ENCODE assay signal across 8 cellular contexts in genomic region chr10:110226926-110227641, GRCh38. TPM values are rescaled to one million over a fixed set of nuclear protein-coding genes. Genes with fewer than 3 reads are reported as not detected.
A peak's percentile ranks its signal among the peaks of the same experiment; 100 is the strongest.
DNase-seq lines count a peak whose midpoint lies in the region; ATAC-seq and TF ChIP-seq lines count a peak whose summit lies in the region.

No MANE protein-coding gene starts in this region.

- H3K4me1 Mint-ChIP-seq in activated T-helper 2 cell treated with anti-CD3 and anti-CD28 coated beads, Interferon-gamma antibody, Interleukin-2, Interleukin-4, amounts not matched to agents 10 μg/mL and 5 μg/mL and 100 μg/mL, durations not matched to agents 14 hours and 24 hours and 36 hours (ENCODE audit: low read depth) = peaks cover 27% of the 10 kb centered on the region
- H3K4me1 Mint-ChIP-seq in natural killer cell = peaks cover 21 to 24% of the 10 kb centered on the region in 2 donors

- peak overlapping the region; percentile 62 for H2AFZ ChIP-seq in fibroblast of lung (ENCODE audit: low read length)

- H3K27ac ChIP-seq in AG04450 (ENCODE audit: low read depth, low read length) = no peak overlapping the region
- H3K27ac ChIP-seq in Peyer's patch = peak overlapping the region; percentile 91 to 98 (median 96)
- no peak overlapping the region for H3K27ac ChIP-seq in fibroblast of lung (ENCODE audit: insufficient read depth, low read length)
- peak overlapping the region; percentile 96 for H3K27ac ChIP-seq in temporal lobe (ENCODE audit: low read depth, low read length)

- POLR2A ChIA-PET in AG04450 (lab: Yijun Ruan, JAX) = interaction anchor here (0.6 to 1.3 kb wide), 3 partner anchors 16 to 209 kb away, joined by 3 to 5 read pairs (median 4); no protein-coding TSS in a partner anchor

- peak overlapping the region; percentile 97 for H3K27ac Mint-ChIP-seq in activated T-helper 2 cell treated with anti-CD3 and anti-CD28 coated beads, Interferon-gamma antibody, Interleukin-2, Interleukin-4, amounts not matched to agents 10 μg/mL and 5 μg/mL and 100 μg/mL, durations not matched to agents 14 hours and 24 hours and 36 hours
- H3K27ac Mint-ChIP-seq in natural killer cell = peak overlapping the region; percentile 84

- no peaks in the 10 kb centered on the region for H3K9me3 Mint-ChIP-seq in activated T-helper 2 cell treated with anti-CD3 and anti-CD28 coated beads, Interferon-gamma antibody, Interleukin-2, Interleukin-4, amounts not matched to agents 10 μg/mL and 5 μg/mL and 100 μg/mL, durations not matched to agents 14 hours and 24 hours and 36 hours
- no peaks in the 10 kb centered on the region for H3K9me3 Mint-ChIP-seq in natural killer cell

- peak overlapping the region; percentile 95 for H3K4me3 Mint-ChIP-seq in activated T-helper 2 cell treated with anti-CD3 and anti-CD28 coated beads, Interferon-gamma antibody, Interleukin-2, Interleukin-4, amounts not matched to agents 10 μg/mL and 5 μg/mL and 100 μg/mL, durations not matched to agents 14 hours and 24 hours and 36 hours (ENCODE audit: low read depth)
- peak overlapping the region; percentile 96 for H3K4me3 Mint-ChIP-seq in natural killer cell

- ATAC-seq in GM18867 (IDR thresholded peaks at IDR 0.05; ENCODE audit: unreplicated experiment) = peak; percentile 25
- peak; percentile 19 to 42 (median 24) for ATAC-seq in natural killer cell
- ATAC-seq in HG03378 (IDR thresholded peaks at IDR 0.05; ENCODE audit: unreplicated experiment) = no peak

- H3K36me3 Mint-ChIP-seq in activated T-helper 2 cell treated with anti-CD3 and anti-CD28 coated beads, Interferon-gamma antibody, Interleukin-2, Interleukin-4, amounts not matched to agents 10 μg/mL and 5 μg/mL and 100 μg/mL, durations not matched to agents 14 hours and 24 hours and 36 hours (ENCODE audit: low read depth) = peaks cover 13% of the 10 kb centered on the region
- H3K36me3 Mint-ChIP-seq in natural killer cell = no peaks in the 10 kb centered on the region

- no peaks in the 10 kb centered on the region; the same call in 1 of the 2 replicates for H3K9me3 ChIP-seq in AG04450 (ENCODE audit: control insufficient read depth, insufficient read depth, low read length)
- H3K9me3 ChIP-seq in Peyer's patch = no peaks in the 10 kb centered on the region
- H3K9me3 ChIP-seq in fibroblast of lung (ENCODE audit: control insufficient read depth, insufficient read depth, low read depth, low read length) = no peaks in the 10 kb centered on the region

- DNase-seq in AG04450 (ENCODE audit: low read depth, low spot score) = no peak
- peak; percentile 79 to 86 (median 84) for DNase-seq in Peyer's patch
- no peak for DNase-seq in activated T-helper 2 cell treated with anti-CD3 and anti-CD28 coated beads, Interferon-gamma antibody, Interleukin-2, Interleukin-4, amounts not matched to agents 10 μg/mL and 5 μg/mL and 100 μg/mL, durations not matched to agents 14 hours and 24 hours and 36 hours (ENCODE audit: low spot score)
- DNase-seq in fibroblast of lung (ENCODE audit: low read depth in 2 of 2) = peak in 1 of 2 donors; percentile 29
- peak; percentile 47 for DNase-seq in natural killer cell

- no peak for TF ChIP-seq POLR2A in Peyer's patch (IDR thresholded peaks at IDR 0.05)

- H3K27me3 ChIP-seq in AG04450 (ENCODE audit: control insufficient read depth, insufficient read depth, low read length) = no peaks in the 10 kb centered on the region
- H3K27me3 ChIP-seq in Peyer's patch = no peaks in the 10 kb centered on the region
- H3K27me3 ChIP-seq in fibroblast of lung (ENCODE audit: control insufficient read depth, insufficient read depth, low read length) = no peaks in the 10 kb centered on the region

- H3K9ac ChIP-seq in fibroblast of lung (ENCODE audit: insufficient read depth, low read length) = peak overlapping the region; percentile 16

- intact Hi-C loops in activated T-helper 2 cell treated with anti-CD3 and anti-CD28 coated beads, Interferon-gamma antibody, Interleukin-2, Interleukin-4, amounts not matched to agents 10 μg/mL and 5 μg/mL and 100 μg/mL, durations not matched to agents 14 hours and 24 hours and 36 hours (cut with micrococcal nuclease) = loop anchor here (1.0 to 10.0 kb wide), 10 partner anchors 24 to 690 kb away; partner anchors contain the start of genes ADD3, BBIP1, SHOC2 and SMC3
- intact Hi-C loops in natural killer cell (cut with micrococcal nuclease) = loop anchor here (1.0 to 10.0 kb wide), 6 partner anchors 35 to 270 kb away; partner anchors contain the start of genes ADD3 and DUSP5

- H3K27me3 Mint-ChIP-seq in activated T-helper 2 cell treated with anti-CD3 and anti-CD28 coated beads, Interferon-gamma antibody, Interleukin-2, Interleukin-4, amounts not matched to agents 10 μg/mL and 5 μg/mL and 100 μg/mL, durations not matched to agents 14 hours and 24 hours and 36 hours (ENCODE audit: low read depth) = peaks cover 18% of the 10 kb centered on the region
- H3K27me3 Mint-ChIP-seq in natural killer cell (ENCODE audit: low read depth in 2 of 2) = peaks cover 16 to 22% of the 10 kb centered on the region in 2 donors

- no peaks in the 10 kb centered on the region for H3K79me2 ChIP-seq in fibroblast of lung (ENCODE audit: control insufficient read depth, insufficient read depth, low read length)

- TF ChIP-seq CTCF in AG04450 (IDR thresholded peaks at IDR 0.05; ENCODE audit: low read depth, low read length) (no peak), Peyer's patch (IDR thresholded peaks at IDR 0.05) (no peak), fibroblast of lung (conservative IDR thresholded peaks at IDR 0.05 in 1 of 2, IDR thresholded peaks at IDR 0.05 in 1 of 2; ENCODE audit: low read depth in 1 of 2, low read length in 2 of 2) (no peak), natural killer cell (IDR thresholded peaks at IDR 0.05) (no peak)

- peaks cover 0 to 29% (median 0%) of the 10 kb centered on the region in 3 donors for H3K36me3 ChIP-seq in Peyer's patch
- H3K36me3 ChIP-seq in fibroblast of lung (ENCODE audit: control insufficient read depth, insufficient read depth, low read length) = no peaks in the 10 kb centered on the region

- peaks cover 2 to 16% (median 7%) of the 10 kb centered on the region in 4 donors for H3K4me1 ChIP-seq in Peyer's patch
- H3K4me1 ChIP-seq in fibroblast of lung (ENCODE audit: control insufficient read depth, extremely low read depth, insufficient read depth, low read length) = peaks cover 8% of the 10 kb centered on the region

- CTCF ChIA-PET in AG04450 (lab: Charles Lee) = interaction anchor here (0.6 to 0.7 kb wide), 2 partner anchors 36 to 343 kb away, joined by 5 to 7 read pairs; no protein-coding TSS in a partner anchor

- H3K4me3 ChIP-seq in AG04450 (ENCODE audit: low read depth, low read length) (peak overlapping the region; percentile 78), Peyer's patch (peak overlapping the region; percentile 87 to 93 (median 90)), fibroblast of lung (replicated peaks in 1 of 4; ENCODE audit: control extremely low read depth in 1 of 4, insufficient read depth in 1 of 4, low read depth in 3 of 4, low read length in 4 of 4) (peak overlapping the region; percentile 54 to 74 (median 67))

- no peaks in the 10 kb centered on the region for H4K20me1 ChIP-seq in fibroblast of lung (ENCODE audit: control insufficient read depth, extremely low read depth, insufficient read depth, low read length)

- peak overlapping the region; percentile 79 for H3K4me2 ChIP-seq in fibroblast of lung (ENCODE audit: extremely low read depth, insufficient read depth, low read length)

RNA-seq across cellular contexts. Expression of gene MXI1, which starts 19.7 kb away (rescaled TPM):
- polyA plus RNA-seq in AG04450 (2011; rRNA removed) = 13.7 and 17.3 TPM in 2 replicates
- 12.0 and 13.5 TPM in 2 replicates for polyA minus RNA-seq in AG04450 (2011; rRNA and poly(A)+ RNA removed)
- total RNA-seq in Peyer's patch = 10 to 100 TPM; 37.1 to 58.0 (median 47.8) TPM
- total RNA-seq in activated T-helper 2 cell treated with anti-CD3 and anti-CD28 coated beads, Interferon-gamma antibody, Interleukin-2, Interleukin-4, amounts not matched to agents 10 μg/mL and 5 μg/mL and 100 μg/mL, durations not matched to agents 14 hours and 24 hours and 36 hours = 12.2 and 14.6 TPM in 2 replicates
- total RNA-seq in fibroblast of lung = 40.1 and 52.4 TPM in 2 replicates
- polyA plus RNA-seq in fibroblast of lung = 7.5 and 18.7 TPM in 2 replicates
- polyA plus RNA-seq in fibroblast of lung (2012) = 7.5 and 17.4 TPM in 2 replicates
- 2.0 and 7.0 TPM in 2 replicates for polyA minus RNA-seq in fibroblast of lung (ENCODE audit: low replicate concordance)
- total RNA-seq in natural killer cell = 10 to 100 TPM; 11.2 to 14.1 (median 13.6) TPM
- 49.2 TPM for total RNA-seq in temporal lobe

Comparison
In these comparisons a context has a peak if more than half of its experiments do, and no peak if none do; other contexts are left out.
1. DNase-seq: peak in Peyer's patch (3 of 3) and natural killer cell (single experiment); none in AG04450 (single experiment) and activated T-helper 2 cell treated with anti-CD3 and anti-CD28 coated beads, Interferon-gamma antibody, Interleukin-2, Interleukin-4, amounts not matched to agents 10 μg/mL and 5 μg/mL and 100 μg/mL, durations not matched to agents 14 hours and 24 hours and 36 hours (single experiment).
2. H3K27ac ChIP-seq: peak in Peyer's patch (4 of 4) and temporal lobe (single experiment); none in AG04450 (single experiment) and fibroblast of lung (single experiment).
3. Peak in every context shown above with its lines, with median percentiles within 50 percentile points of each other: H3K4me3 ChIP-seq.